In the genomic region with DNA sequence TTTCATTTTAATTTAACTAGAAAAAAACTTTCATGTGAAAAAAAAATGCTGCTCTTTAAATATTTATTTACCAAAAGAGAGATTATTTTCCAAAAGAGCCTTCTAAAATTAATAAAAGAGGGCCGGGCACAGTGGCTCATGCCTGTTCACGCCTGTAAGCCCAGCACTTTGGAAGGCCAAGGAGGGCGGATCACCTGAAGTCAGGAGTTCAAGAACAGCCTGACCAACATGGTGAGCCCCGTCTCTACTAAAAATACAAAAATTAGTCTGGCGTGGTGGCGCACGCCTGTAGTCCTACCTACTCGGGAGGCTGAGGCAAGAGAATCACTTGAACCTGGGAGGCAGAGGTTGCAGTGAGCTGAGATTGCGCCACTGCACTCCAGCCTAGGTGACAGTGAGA, we compare ENCODE assay signal across 2 cellular contexts. TPM values are rescaled to one million over a fixed set of nuclear protein-coding genes. Genes with fewer than 3 reads are reported as not detected.
"Had no signal": no experiment of that assay in that cellular context is flagged by ENCODE, and none has a peak within 500 bp of the region (broad histone marks: within the 10 kb centered on the region; RNA-seq: fewer than 3 reads in every experiment).

No MANE protein-coding gene starts in this region.

RNA-seq across cellular contexts. Expression of a gene that starts 48.9 kb away (rescaled TPM):
- total RNA-seq: MCF 10A, OCI-LY7 had no signal
